In the genomic region with DNA sequence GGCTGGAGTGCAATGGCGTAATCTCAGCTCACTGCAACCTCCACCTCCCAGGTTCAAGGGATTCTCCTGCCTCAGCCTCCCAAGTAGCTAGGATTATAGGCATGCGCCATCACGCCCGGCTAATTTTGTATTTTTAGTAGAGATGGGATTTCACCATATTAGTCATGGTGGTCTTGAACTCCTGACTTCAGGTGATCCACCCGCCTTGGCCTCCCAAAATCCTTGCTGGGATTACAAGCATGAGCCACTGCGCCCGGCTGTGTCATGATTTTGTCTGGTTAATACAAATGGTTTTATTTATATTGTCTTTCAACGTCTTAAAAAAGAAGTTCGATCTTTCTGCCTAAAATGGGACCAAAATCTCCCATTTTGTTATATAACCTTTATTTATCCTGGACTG, we compare ENCODE assay signal across 1 cellular context. TPM values are rescaled to one million over a fixed set of nuclear protein-coding genes. Genes with fewer than 3 reads are reported as not detected.
"Had no signal": no experiment of that assay in that cellular context is flagged by ENCODE, and none has a peak within 500 bp of the region (broad histone marks: within the 10 kb centered on the region; RNA-seq: fewer than 3 reads in every experiment).

No MANE protein-coding gene starts in this region.

RNA-seq across cellular contexts. Expression of a gene that starts 19.2 kb away (rescaled TPM):
- polyA plus RNA-seq: IgD-negative memory B cell had no signal
